15 cellular contexts compared by ENCODE assay signal in genomic region chr2:49262815-49263560, GRCh38.
DNase-seq lines count a peak whose midpoint lies in the region; ATAC-seq and TF ChIP-seq lines count a peak whose summit lies in the region.
"Had no signal": no experiment of that assay in that cellular context is flagged by ENCODE, and none has a peak within 500 bp of the region (broad histone marks: within the 10 kb centered on the region; RNA-seq: fewer than 3 reads in every experiment).

No MANE protein-coding gene starts in this region.

- H3K9ac ChIP-seq in neural cell (ENCODE audit: low read length): no peak overlapping the region
- no peak overlapping the region for H3K9ac ChIP-seq in mammary epithelial cell (ENCODE audit: insufficient read depth, low read length)

- H3K27ac ChIP-seq in neural cell (ENCODE audit: low read length) (peak overlapping the region; percentile 92), mammary epithelial cell (ENCODE audit: insufficient read depth, low read depth, low read length) (no peak overlapping the region)
- H3K27ac ChIP-seq: SK-N-MC had no signal

- no peak overlapping the region for H3K4me3 ChIP-seq in neural cell (ENCODE audit: low read length)
- no peak overlapping the region for H3K4me3 ChIP-seq in mammary epithelial cell (replicated peaks in 1 of 3; ENCODE audit: insufficient read depth in 1 of 3, low read depth in 2 of 3, low read length in 3 of 3)
- H3K4me3 ChIP-seq: SK-N-MC had no signal

- TF ChIP-seq CTCF in neural cell (IDR thresholded peaks at IDR 0.05; ENCODE audit: poor library complexity, severe bottlenecking) (no peak), mammary epithelial cell (conservative IDR thresholded peaks at IDR 0.05 in 1 of 2, IDR thresholded peaks at IDR 0.05 in 1 of 2; ENCODE audit: extremely low read depth in 1 of 2, insufficient read depth in 1 of 2, low read depth in 1 of 2, low read length in 2 of 2) (no peak)

- H3K9me3 ChIP-seq in neural cell (ENCODE audit: low read length): no peaks in the 10 kb centered on the region
- H3K9me3 ChIP-seq in mammary epithelial cell (replicated peaks; ENCODE audit: insufficient read depth, low read length): no peaks in the 10 kb centered on the region

- DNase-seq in NCI-H1417 (lab: John Stamatoyannopoulos, UW) (peak; percentile 64 to 87 (median 69)), NCI-H1417 treated with DMSO at 0.1 percent for 48 hours (lab: John Stamatoyannopoulos, UW) (no peak), DMS79 treated with DMSO at 0.1 percent for 48 hours (lab: John Stamatoyannopoulos, UW) (peak; percentile 44), SK-N-DZ (ENCODE audit: low spot score) (peak; percentile 34), mammary epithelial cell (no peak)
- DNase-seq: DMS 273 treated with DMSO at 0.1 percent for 48 hours; KG1; MV-4-11; NCI-H1436 treated with DMSO at 0.1 percent for 48 hours; NCI-H526; NK-92 treated with Interleukin-12 subunit alpha and Interleukin-12 subunit beta, amount 100 ng/mL, for 24 hours had no signal

- no peak overlapping the region for H2AFZ ChIP-seq in neural cell (ENCODE audit: low read depth, low read length)
- H2AFZ ChIP-seq in mammary epithelial cell (ENCODE audit: low read depth, low read length): no peak overlapping the region

- H4K20me1 ChIP-seq in neural cell (ENCODE audit: insufficient read depth): no peaks in the 10 kb centered on the region
- H4K20me1 ChIP-seq in mammary epithelial cell (ENCODE audit: insufficient read depth, low read length): no peaks in the 10 kb centered on the region

- no peaks in the 10 kb centered on the region for H3K4me1 ChIP-seq in mammary epithelial cell (ENCODE audit: insufficient read depth, low read length)

- H3K36me3 ChIP-seq in neural cell (ENCODE audit: insufficient read depth, low read length): no peaks in the 10 kb centered on the region
- H3K36me3 ChIP-seq in mammary epithelial cell (ENCODE audit: insufficient read depth, low read length): no peaks in the 10 kb centered on the region

- no peak for TF ChIP-seq EP300 in neural cell (conservative IDR thresholded peaks at IDR 0.05; ENCODE audit: poor library complexity, severe bottlenecking)

- dilution Hi-C loops in mammary epithelial cell (cut with HindIII; ENCODE audit: low sequenced_read_pairs): no loop called here

- intact Hi-C loops in mammary epithelial cell (cut with micrococcal nuclease): no loop called here

- ATAC-seq in HG03175 (IDR thresholded peaks at IDR 0.05; ENCODE audit: unreplicated experiment): no peak
- ATAC-seq: Right ventricle myocardium inferior had no signal

- TF ChIP-seq RAD21 in neural cell (conservative IDR thresholded peaks at IDR 0.05): no peak

- H3K27me3 ChIP-seq in neural cell (ENCODE audit: insufficient read depth, low read depth, low read length) (no peaks in the 10 kb centered on the region), mammary epithelial cell (ENCODE audit: insufficient read depth, low read length) (no peaks in the 10 kb centered on the region)

- H3F3A ChIP-seq in neural cell (ENCODE audit: insufficient read depth, low read length, poor library complexity, severe bottlenecking): peaks cover 4% of the 10 kb centered on the region

- H3K79me2 ChIP-seq in neural cell (replicated peaks; ENCODE audit: insufficient read depth, low read length) (no peaks in the 10 kb centered on the region), mammary epithelial cell (ENCODE audit: insufficient read depth, low read length) (no peaks in the 10 kb centered on the region)

- 48% methylated on average over 6 of the region's 8 CpGs for WGBS in mammary epithelial cell (ENCODE audit: low coverage, missing lambda C conversion rate)

- BruUV-seq in mammary epithelial cell (replicated peaks; lab: Mats Ljungman, UMichigan): no TSS peak

- in situ Hi-C loops in mammary epithelial cell (cut with MboI; ENCODE audit: low sequenced_read_pairs in 2 of 2): no loop called here

- no peaks in the 10 kb centered on the region for H3K9me2 ChIP-seq in neural cell (ENCODE audit: insufficient read depth, low read length)

- H3K4me2 ChIP-seq in neural cell (ENCODE audit: low read length) (no peak overlapping the region), mammary epithelial cell (ENCODE audit: insufficient read depth, low read depth, low read length) (no peak overlapping the region)

- CTCF ChIA-PET in mammary epithelial cell (lab: Charles Lee; ENCODE audit: low non-redundant PET): no interaction called here

TF ChIP-seq in neural cell, 6 proteins besides CTCF, POLR2A, EP300 and RAD21:
- TF ChIP-seq POLR2AphosphoS5 (IDR thresholded peaks at IDR 0.05) (peak; percentile 26), TAF1 (IDR thresholded peaks at IDR 0.05; ENCODE audit: low read depth) (no peak)

Comparison
In these comparisons a context has a peak if more than half of its experiments do, and no peak if none do; other contexts are left out.
1. DNase-seq: peak in NCI-H1417 (3 of 3), DMS79 treated with DMSO at 0.1 percent for 48 hours (single experiment) and SK-N-DZ (single experiment); none in NCI-H1417 treated with DMSO at 0.1 percent for 48 hours (single experiment) and mammary epithelial cell (single experiment).